In the genomic region with DNA sequence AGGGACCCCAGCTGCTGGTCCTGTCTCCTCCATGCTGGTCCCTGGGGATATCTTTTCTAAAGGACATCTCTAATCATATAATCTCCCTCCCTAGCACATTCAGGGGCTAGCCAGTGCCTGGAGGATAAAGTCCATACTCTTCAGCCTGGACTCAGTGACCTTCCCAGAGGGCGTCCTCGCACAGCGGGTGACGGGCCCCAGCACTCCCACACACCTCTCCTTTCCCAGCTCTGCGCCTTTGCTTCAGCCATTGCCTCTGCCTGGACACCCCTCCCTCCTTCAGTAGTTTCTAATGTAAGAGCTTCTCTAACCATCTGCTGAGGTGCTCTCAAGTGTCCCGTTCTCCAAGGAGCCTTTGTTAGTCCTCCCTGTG, we compare ENCODE assay signal across 12 cellular contexts. TPM values are rescaled to one million over a fixed set of nuclear protein-coding genes. Genes with fewer than 3 reads are reported as not detected.
DNase-seq lines count a peak whose midpoint lies in the region; ATAC-seq and TF ChIP-seq lines count a peak whose summit lies in the region.
"Had no signal": no experiment of that assay in that cellular context is flagged by ENCODE, and none has a peak within 500 bp of the region (broad histone marks: within the 10 kb centered on the region; RNA-seq: fewer than 3 reads in every experiment).

No MANE protein-coding gene starts in this region.

- H3K27ac ChIP-seq in adrenal gland (peak overlapping the region in 4 of 5 donors; percentile 9 to 90 (median 24)), mesodermal cell (ENCODE audit: low read depth, low read length, severe bottlenecking) (peak overlapping the region; percentile 53), thyroid gland (peak overlapping the region in 2 of 3 donors; percentile 26 to 41), aorta (ENCODE audit: low read depth in 1 of 2, low read length in 2 of 2) (no peak overlapping the region)

- TF ChIP-seq CTCF in adrenal gland (IDR thresholded peaks at IDR 0.05): no peak
- no peak for TF ChIP-seq CTCF in thyroid gland (IDR thresholded peaks at IDR 0.05)

- H3K36me3 Mint-ChIP-seq in activated CD8-positive, alpha-beta memory T cell treated with anti-CD3 and anti-CD28 coated beads, Interleukin-2, amount 10 ng/mL, durations not matched to agents 7 days and 5 days: peaks cover 29% of the 10 kb centered on the region

- no peak for TF ChIP-seq POLR2A in adrenal gland (IDR thresholded peaks at IDR 0.05)
- TF ChIP-seq POLR2A in thyroid gland (IDR thresholded peaks at IDR 0.05): no peak

- no peak for ATAC-seq in activated CD8-positive, alpha-beta memory T cell treated with anti-CD3 and anti-CD28 coated beads, Interleukin-2, amount 10 ng/mL, durations not matched to agents 7 days and 5 days
- no peak for ATAC-seq in GM18861 (IDR thresholded peaks at IDR 0.05; ENCODE audit: unreplicated experiment)
- ATAC-seq in aorta (ENCODE audit: low FRiP score): no peak

- 83 to 87% (median 84%) methylated on average over 6 of the region's 6 CpGs for WGBS in adrenal gland, 4 donors
- 91 to 93% methylated on average over 5 to 6 of the region's 6 CpGs for WGBS in mesodermal cell (ENCODE audit: insufficient coverage in 2 of 2), 2 experiments
- WGBS in thyroid gland, 2 donors: 87 to 90% methylated on average over 6 of the region's 6 CpGs
- WGBS in aorta, 2 donors: 75 to 83% methylated on average over 6 of the region's 6 CpGs

- H3K27me3 ChIP-seq in adrenal gland (no peaks in the 10 kb centered on the region), thyroid gland (no peaks in the 10 kb centered on the region), aorta (ENCODE audit: control insufficient read depth in 1 of 2, insufficient read depth in 2 of 2, low read length in 1 of 2) (no peaks in the 10 kb centered on the region)
- H3K27me3 ChIP-seq: MG63 had no signal

- no peaks in the 10 kb centered on the region for H3K9me3 ChIP-seq in adrenal gland (replicated peaks in 1 of 3)
- no peaks in the 10 kb centered on the region for H3K9me3 ChIP-seq in mesodermal cell (ENCODE audit: control insufficient read depth, low read length)
- H3K9me3 ChIP-seq in thyroid gland: no peaks in the 10 kb centered on the region
- no peaks in the 10 kb centered on the region for H3K9me3 ChIP-seq in aorta (ENCODE audit: control insufficient read depth, low read length)
- H3K9me3 ChIP-seq: MG63 had no signal

- peak overlapping the region; percentile 8 for H3K27ac Mint-ChIP-seq in activated CD8-positive, alpha-beta memory T cell treated with anti-CD3 and anti-CD28 coated beads, Interleukin-2, amount 10 ng/mL, durations not matched to agents 7 days and 5 days

- H3K27me3 Mint-ChIP-seq in activated CD8-positive, alpha-beta memory T cell treated with anti-CD3 and anti-CD28 coated beads, Interleukin-2, amount 10 ng/mL, durations not matched to agents 7 days and 5 days: peaks cover 14% of the 10 kb centered on the region

- H3K36me3 ChIP-seq in adrenal gland (replicated peaks in 1 of 2): no peaks in the 10 kb centered on the region
- H3K36me3 ChIP-seq in mesodermal cell (ENCODE audit: control insufficient read depth, insufficient read depth, low read length): peaks cover 18% of the 10 kb centered on the region
- H3K36me3 ChIP-seq in thyroid gland: no peaks in the 10 kb centered on the region
- H3K36me3 ChIP-seq in aorta (ENCODE audit: control insufficient read depth in 1 of 2, insufficient read depth in 2 of 2, low read length in 1 of 2): no peaks in the 10 kb centered on the region

- H3K9me3 Mint-ChIP-seq in activated CD8-positive, alpha-beta memory T cell treated with anti-CD3 and anti-CD28 coated beads, Interleukin-2, amount 10 ng/mL, durations not matched to agents 7 days and 5 days (ENCODE audit: low read depth): no peaks in the 10 kb centered on the region

- CTCF ChIA-PET in activated CD8-positive, alpha-beta memory T cell treated with anti-CD3 and anti-CD28 coated beads, Interleukin-2, amount 10 ng/mL, durations not matched to agents 7 days and 5 days (lab: Charles Lee): interaction anchor here (1.0 to 4.8 kb wide), 6 partner anchors 10 to 48 kb away, joined by 3 to 41 read pairs (median 6); no protein-coding TSS in a partner anchor

- DNase-seq in activated CD8-positive, alpha-beta memory T cell treated with anti-CD3 and anti-CD28 coated beads, Interleukin-2, amount 10 ng/mL, durations not matched to agents 7 days and 5 days: no peak
- DNase-seq in activated CD8-positive, alpha-beta memory T cell treated with anti-CD3 and anti-CD28 coated beads for 24 hours: no peak
- no peak for DNase-seq in adrenal gland
- no peak for DNase-seq in thyroid gland
- no peak for DNase-seq in midbrain (lab: John Stamatoyannopoulos, UW)
- DNase-seq in aorta: no peak
- DNase-seq: activated gamma-delta T cell; SHP77 treated with DMSO at 0.1 percent for 48 hours; stimulated activated naive CD4-positive, alpha-beta T cell had no signal

- H3K4me1 Mint-ChIP-seq in activated CD8-positive, alpha-beta memory T cell treated with anti-CD3 and anti-CD28 coated beads, Interleukin-2, amount 10 ng/mL, durations not matched to agents 7 days and 5 days: peaks cover 83% of the 10 kb centered on the region

- H3K4me3 ChIP-seq in adrenal gland: no peak overlapping the region
- no peak overlapping the region for H3K4me3 ChIP-seq in mesodermal cell (ENCODE audit: extremely low read depth, insufficient read depth, low read length, poor library complexity, severe bottlenecking)
- H3K4me3 ChIP-seq in thyroid gland (replicated peaks in 1 of 3): no peak overlapping the region
- H3K4me3 ChIP-seq in aorta (ENCODE audit: low read length in 2 of 2): no peak overlapping the region
- H3K4me3 ChIP-seq: MG63 had no signal

- no peak overlapping the region for H3K4me3 Mint-ChIP-seq in activated CD8-positive, alpha-beta memory T cell treated with anti-CD3 and anti-CD28 coated beads, Interleukin-2, amount 10 ng/mL, durations not matched to agents 7 days and 5 days

- intact Hi-C loops in adrenal gland (cut with DNase I) (no loop called here), thyroid gland (cut with DNase I) (no loop called here), aorta (cut with DNase I) (no loop called here)

- H3K4me1 ChIP-seq in adrenal gland (replicated peaks in 1 of 2): peaks cover 40 to 53% of the 10 kb centered on the region in 2 donors
- H3K4me1 ChIP-seq in mesodermal cell (ENCODE audit: control insufficient read depth, insufficient read depth, low read length, poor library complexity, severe bottlenecking): peaks cover 32% of the 10 kb centered on the region
- peaks cover 46 to 80% of the 10 kb centered on the region in 2 donors for H3K4me1 ChIP-seq in thyroid gland
- H3K4me1 ChIP-seq in aorta (ENCODE audit: control insufficient read depth in 1 of 2, insufficient read depth in 2 of 2, low read length in 2 of 2): no peaks in the 10 kb centered on the region

RNA-seq across cellular contexts. Expression of gene TNIP1, which starts 15.2 kb away (rescaled TPM):
- 100 to 1,000 TPM; 136 to 201 TPM for total RNA-seq in activated CD8-positive, alpha-beta memory T cell treated with anti-CD3 and anti-CD28 coated beads, Interleukin-2, amount 10 ng/mL, durations not matched to agents 7 days and 5 days
- total RNA-seq in adrenal gland (100 to 1,000 TPM in 6 of 8 donors, 10 to 100 TPM in 2; 36.6 to 129 (median 103) TPM), thyroid gland (100 to 1,000 TPM in 1 of 4 donors, 10 to 100 TPM in 3; 74.4 to 115 (median 94.7) TPM), aorta (100 to 1,000 TPM in 1 of 2 donors, 10 to 100 TPM in 1; 83.3 to 105 TPM)
- polyA plus RNA-seq in adrenal gland (10 to 100 TPM; 42.2 to 85.1 (median 68.1) TPM), aorta (10 to 100 TPM; 63.3 to 80.3 TPM)
- polyA plus RNA-seq in mesodermal cell (2013, experiment 1 of 2): 49.5 TPM
- polyA plus RNA-seq in mesodermal cell (2013, experiment 2 of 2): 43.9 TPM

Comparison
In these comparisons a context has a peak if more than half of its experiments do, and no peak if none do; other contexts are left out.
1. H3K27ac ChIP-seq: peak in adrenal gland (4 of 5), mesodermal cell (single experiment) and thyroid gland (2 of 3); none in aorta (0 of 2).